ENCODE assay signal across 5 cellular contexts in genomic region chr12:125431516-125431915, GRCh38.
"Had no signal": no experiment of that assay in that cellular context is flagged by ENCODE, and none has a peak within 500 bp of the region (broad histone marks: within the 10 kb centered on the region; RNA-seq: fewer than 3 reads in every experiment).

No MANE protein-coding gene starts in this region.

- H3K4me2 ChIP-seq: GM23338 had no signal

- H3K36me3 ChIP-seq: HAP-1 had no signal

- H3K9me3 Mint-ChIP-seq: GM23338 had no signal

- H3K9me3 ChIP-seq: HAP-1 had no signal

- H2AFZ ChIP-seq: GM23338 had no signal

- ATAC-seq: GM23338, K562 had no signal

- H3K4me3 ChIP-seq: GM23338, HAP-1, K562 had no signal

- H3K4me3 Mint-ChIP-seq: GM23338 had no signal

- DNase-seq: IMR-90, KG1 had no signal

- H3K27ac Mint-ChIP-seq: GM23338 had no signal

- H3K4me1 ChIP-seq: HAP-1 had no signal
